Comparison of ENCODE assay signal across 7 cellular contexts in the genomic region with DNA sequence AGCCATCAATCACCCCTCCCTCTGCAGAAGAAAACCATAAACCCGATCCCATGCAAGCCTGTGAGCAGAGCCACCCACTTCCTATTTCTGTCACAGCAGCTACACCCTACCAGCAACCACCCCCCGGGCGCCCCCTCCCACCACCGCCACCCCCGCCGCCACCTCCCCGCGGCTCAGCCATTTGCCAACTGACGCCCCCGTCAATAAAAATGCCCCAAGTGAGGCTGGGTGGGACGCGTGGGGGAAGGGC. TPM values are rescaled to one million over a fixed set of nuclear protein-coding genes. Genes with fewer than 3 reads are reported as not detected.
DNase-seq lines count a peak whose midpoint lies in the region; ATAC-seq and TF ChIP-seq lines count a peak whose summit lies in the region.

No MANE protein-coding gene starts in this region.

- H3K27ac ChIP-seq in H9 (ENCODE audit: insufficient read length, low read depth, low read length) (no peak overlapping the region), left lung (peak overlapping the region; percentile 96 to 98), suprapubic skin (peak overlapping the region; percentile 98)

- no peak for DNase-seq in H9
- DNase-seq in SIG-M5 treated with dmso at 0.1 percent for 504 hours (lab: John Stamatoyannopoulos, UW; ENCODE audit: unreplicated experiment): peak; percentile 78
- no peak for DNase-seq in astrocyte of the spinal cord (ENCODE audit: low read depth, low spot score)
- DNase-seq in left lung: no peak
- DNase-seq in suprapubic skin (ENCODE audit: low spot score in 2 of 2): no peak
- no peak for DNase-seq in EL

- H3K27me3 ChIP-seq in H9 (ENCODE audit: insufficient read depth, low read length) (no peaks in the 10 kb centered on the region), left lung (no peaks in the 10 kb centered on the region), suprapubic skin (no peaks in the 10 kb centered on the region)

- no peak overlapping the region for H3K4ac ChIP-seq in H9 (ENCODE audit: low read depth, low read length)

- no peak overlapping the region for H3K23ac ChIP-seq in H9 (ENCODE audit: insufficient read length, low read depth, low read length)

- H3K79me2 ChIP-seq in H9 (ENCODE audit: insufficient read depth, low read length): peaks cover 6% of the 10 kb centered on the region; the same call in 1 of the 2 replicates

- no peak overlapping the region for H3K56ac ChIP-seq in H9 (ENCODE audit: insufficient read length, low read depth, low read length)

- TF ChIP-seq CTCF in H9 (conservative IDR thresholded peaks at IDR 0.05) (no peak), astrocyte of the spinal cord (IDR thresholded peaks at IDR 0.05; ENCODE audit: low read depth, low read length) (no peak), left lung (IDR thresholded peaks at IDR 0.05) (no peak), suprapubic skin (IDR thresholded peaks at IDR 0.05) (no peak)

- H3K27me3 Mint-ChIP-seq in H9 (ENCODE audit: low read depth): peaks cover 35% of the 10 kb centered on the region

- H3K14ac ChIP-seq in H9 (ENCODE audit: insufficient read depth, low read length): no peak overlapping the region

- TF ChIP-seq EP300 in suprapubic skin (IDR thresholded peaks at IDR 0.05): no peak

- in situ Hi-C loops in astrocyte of the spinal cord (cut with HindIII; ENCODE audit: low sequenced_read_pairs): no loop called here

- H3K36me3 Mint-ChIP-seq in H9 (ENCODE audit: insufficient read depth in 1 of 3, low read depth in 3 of 3): peaks cover 0 to 1% (median 0%) of the 10 kb centered on the region in 3 experiments; a peak in 2 of 7 replicates

- H3K4me3 Mint-ChIP-seq in H9: peak overlapping the region; percentile 88 to 95

- intact Hi-C loops in left lung (cut with DNase I): no loop called here

- no peak overlapping the region for H4K91ac ChIP-seq in H9 (ENCODE audit: insufficient read length, low read depth, low read length)

- H3T11ph ChIP-seq in H9 (ENCODE audit: low read length): no peak overlapping the region

- H4K20me1 ChIP-seq in H9 (ENCODE audit: control insufficient read depth, insufficient read depth, insufficient read length): no peaks in the 10 kb centered on the region

- H3K4me3 ChIP-seq in astrocyte of the spinal cord (ENCODE audit: low read depth, low read length) (peak overlapping the region; percentile 65), left lung (peak overlapping the region; percentile 75 to 94), suprapubic skin (peak overlapping the region; percentile 91)

- H3K9ac ChIP-seq in H9 (ENCODE audit: extremely low read depth, insufficient read length, low read length): no peak overlapping the region

- no peak overlapping the region for H2BK20ac ChIP-seq in H9 (ENCODE audit: low read depth, low read length, poor library complexity, severe bottlenecking)

- H4K5ac ChIP-seq in H9 (ENCODE audit: insufficient read length, low read depth, low read length): no peak overlapping the region

- no peaks in the 10 kb centered on the region for H3K79me1 ChIP-seq in H9 (ENCODE audit: insufficient read depth, low read depth, low read length, poor library complexity, severe bottlenecking)

- H3K9me3 Mint-ChIP-seq in H9: no peaks in the 10 kb centered on the region; a peak in 1 of 5 replicates

- H3K4me2 ChIP-seq in H9 (ENCODE audit: insufficient read depth, insufficient read length, low read length): peak overlapping the region; percentile 67

- ATAC-seq in left lung (peak; percentile 9), GM21737 (IDR thresholded peaks at IDR 0.05; ENCODE audit: unreplicated experiment) (no peak)

- no peak overlapping the region for H3K18ac ChIP-seq in H9 (ENCODE audit: insufficient read length, low read depth, low read length)

- no CpG with 5 or more reads among the region's 12 CpGs for WGBS in H9 (ENCODE audit: extremely low coverage, insufficient read length, low lambda C conversion rate)
- 0% methylated on average over 9 of the region's 12 CpGs for WGBS in suprapubic skin

- H3K36me3 ChIP-seq in left lung (no peaks in the 10 kb centered on the region), suprapubic skin (no peaks in the 10 kb centered on the region)

- no peak overlapping the region for H2BK12ac ChIP-seq in H9 (ENCODE audit: insufficient read length, low read depth, low read length)

- H2BK120ac ChIP-seq in H9 (ENCODE audit: low read depth, low read length, poor library complexity, severe bottlenecking): no peak overlapping the region

- H2AK5ac ChIP-seq in H9 (ENCODE audit: insufficient read length, low read length): no peak overlapping the region

- H3K4me1 Mint-ChIP-seq in H9: peaks cover 11 to 20% of the 10 kb centered on the region in 2 experiments

- H3K27ac Mint-ChIP-seq in H9: no peak overlapping the region

- peaks cover 3% of the 10 kb centered on the region; the same call in 1 of the 2 replicates for H3K4me1 ChIP-seq in H9 (ENCODE audit: insufficient read depth, low read length)
- H3K4me1 ChIP-seq in left lung: peaks cover 17 to 30% of the 10 kb centered on the region in 2 donors
- peaks cover 52% of the 10 kb centered on the region for H3K4me1 ChIP-seq in suprapubic skin

- no peak overlapping the region for H2AFZ ChIP-seq in H9 (ENCODE audit: low read length)

- H4K8ac ChIP-seq in H9 (replicated peaks; ENCODE audit: insufficient read length, low read depth, low read length): no peak overlapping the region

- H3K9me3 ChIP-seq in H9 (ENCODE audit: control insufficient read depth, low read depth, low read length) (no peaks in the 10 kb centered on the region), left lung (no peaks in the 10 kb centered on the region), suprapubic skin (no peaks in the 10 kb centered on the region)

- TF ChIP-seq POLR2A in suprapubic skin (IDR thresholded peaks at IDR 0.05): no peak

- H2BK5ac ChIP-seq in H9 (ENCODE audit: insufficient read length, low read length): no peak overlapping the region

- H3K23me2 ChIP-seq in H9 (ENCODE audit: insufficient read length, low read depth, low read length, poor library complexity, severe bottlenecking): peaks cover 12% of the 10 kb centered on the region

- no peak overlapping the region for H2BK15ac ChIP-seq in H9 (ENCODE audit: low read depth, low read length)

RNA-seq across cellular contexts. Expression of gene PPP3CA, which starts 1.1 kb away (rescaled TPM):
- total RNA-seq in H9 (2021): 15.5 and 16.8 TPM in 2 replicates
- 10 to 100 TPM; 47.4 to 57.4 TPM for total RNA-seq in left lung
- 10 to 100 TPM; 28.7 to 51.7 (median 39.0) TPM for total RNA-seq in suprapubic skin
